Comparison of ENCODE assay signal across 8 cellular contexts in genomic region chr17:42680331-42680808, GRCh38. TPM values are rescaled to one million over a fixed set of nuclear protein-coding genes. Genes with fewer than 3 reads are reported as not detected.
DNase-seq lines count a peak whose midpoint lies in the region; ATAC-seq and TF ChIP-seq lines count a peak whose summit lies in the region.

No MANE protein-coding gene starts in this region.

- H3K27ac ChIP-seq in heart right ventricle = peak overlapping the region; percentile 70 to 98 (median 96)
- peak overlapping the region; percentile 85 to 90 (median 87) for H3K27ac ChIP-seq in right lobe of liver
- peak overlapping the region; percentile 98 for H3K27ac ChIP-seq in vagina

- H3K4me3 ChIP-seq in heart right ventricle (peak overlapping the region; percentile 15 to 99 (median 68)), adipocyte (ENCODE audit: low read length) (peak overlapping the region; percentile 67), right lobe of liver (peak overlapping the region in 2 of 3 donors; percentile 14 to 45), vagina (peak overlapping the region; percentile 70 to 92)

- TF ChIP-seq POLR2A in right lobe of liver (IDR thresholded peaks at IDR 0.05) (no peak), vagina (IDR thresholded peaks at IDR 0.05) (no peak)

- ATAC-seq in heart right ventricle (no peak), Right ventricle myocardium superior (ENCODE audit: poor library complexity) (no peak), right lobe of liver (no peak), GM21825 (IDR thresholded peaks at IDR 0.05; ENCODE audit: unreplicated experiment) (no peak)

- H3K36me3 ChIP-seq in heart right ventricle (peaks cover 0 to 12% (median 6%) of the 10 kb centered on the region in 9 donors), adipocyte (ENCODE audit: control insufficient read depth, insufficient read depth, low read length, severe bottlenecking) (peaks cover 4% of the 10 kb centered on the region), right lobe of liver (no peaks in the 10 kb centered on the region), vagina (no peaks in the 10 kb centered on the region)

- TF ChIP-seq CTCF in heart right ventricle (IDR thresholded peaks at IDR 0.05) (no peak), right lobe of liver (IDR thresholded peaks at IDR 0.05) (no peak), vagina (IDR thresholded peaks at IDR 0.05) (no peak)

- DNase-seq in heart right ventricle (peak in 1 of 2 donors; percentile 54), Right ventricle myocardium superior (no peak), adipocyte (ENCODE audit: low read depth) (no peak), right lobe of liver (no peak), vagina (ENCODE audit: extremely low spot score in 2 of 2) (no peak), dermis blood vessel endothelial cell (no peak), T-helper 9 cell (no peak)

- H3K27me3 ChIP-seq in heart right ventricle (peaks cover 0 to 45% (median 0%) of the 10 kb centered on the region in 7 donors), adipocyte (replicated peaks; ENCODE audit: control insufficient read depth, insufficient read depth, low read length) (no peaks in the 10 kb centered on the region), right lobe of liver (peaks cover 0 to 5% of the 10 kb centered on the region in 2 donors), vagina (no peaks in the 10 kb centered on the region)

- H3K4me1 ChIP-seq in heart right ventricle = peaks cover 34 to 79% (median 72%) of the 10 kb centered on the region in 9 donors
- H3K4me1 ChIP-seq in adipocyte (ENCODE audit: control insufficient read depth, insufficient read depth, low read length) = peaks cover 38% of the 10 kb centered on the region
- H3K4me1 ChIP-seq in right lobe of liver = peaks cover 0 to 40% (median 6%) of the 10 kb centered on the region in 4 donors
- peaks cover 72% of the 10 kb centered on the region for H3K4me1 ChIP-seq in vagina

- peak overlapping the region; percentile 86 for H3K9ac ChIP-seq in adipocyte (ENCODE audit: low read length)

- no peaks in the 10 kb centered on the region for H3K9me3 ChIP-seq in heart right ventricle
- H3K9me3 ChIP-seq in adipocyte (ENCODE audit: control insufficient read depth, low read length) = no peaks in the 10 kb centered on the region
- H3K9me3 ChIP-seq in right lobe of liver = no peaks in the 10 kb centered on the region
- no peaks in the 10 kb centered on the region for H3K9me3 ChIP-seq in vagina

- WGBS in heart right ventricle, 2 donors = 43 to 49% methylated on average over 20 of the region's 20 CpGs
- 74% methylated on average over 8 of the region's 20 CpGs for WGBS in right lobe of liver (ENCODE audit: insufficient coverage, low coverage, low lambda C conversion rate, missing lambda C conversion rate)

- intact Hi-C loops in heart right ventricle (cut with DNase I) (loop anchor here in 4 of 10 donors (2.0 to 10.0 kb wide), 4 partner anchors 66 to 106 kb away; partner anchors contain the start of gene PSMC3IP (in 1 of the 4)), Right ventricle myocardium superior (cut with DNase I) (loop anchor here (5.0 kb wide), 1 partner anchor 93 kb away; no protein-coding TSS in a partner anchor), right lobe of liver (cut with DNase I) (loop anchor here (10.0 kb wide), 2 partner anchors 66 to 96 kb away; no protein-coding TSS in a partner anchor), vagina (cut with DNase I) (loop anchor here (1.0 kb wide), 1 partner anchor 106 kb away; no protein-coding TSS in a partner anchor)

RNA-seq across cellular contexts. Expression of gene CCR10, which starts 1.3 kb away (rescaled TPM):
- 1 to 10 TPM; 1.0 to 4.8 (median 1.7) TPM for total RNA-seq in heart right ventricle
- 1 to 10 TPM; 1.5 to 3.8 TPM for polyA plus RNA-seq in heart right ventricle
- total RNA-seq in Right ventricle myocardium superior = 1.0 TPM
- total RNA-seq in right lobe of liver = under 1 TPM in 3 of 6 experiments, not detected in 3; 0.21 to 0.34 (median 0.31) TPM
- total RNA-seq in vagina = 3.2 TPM
- total RNA-seq in dermis blood vessel endothelial cell = 5.1 and 7.9 TPM in 2 replicates

RNA-seq across cellular contexts. Expression of gene CNTNAP1, which starts 2.0 kb away (rescaled TPM):
- total RNA-seq in heart right ventricle = 10 to 100 TPM in 2 of 10 donors, 1 to 10 TPM in 8; 2.2 to 28.3 (median 3.5) TPM
- 1 to 10 TPM; 2.3 to 9.6 TPM for polyA plus RNA-seq in heart right ventricle
- 4.2 TPM for total RNA-seq in Right ventricle myocardium superior
- total RNA-seq in right lobe of liver = 1 to 10 TPM in 1 of 6 experiments, under 1 TPM in 5; 0.42 to 1.8 (median 0.56) TPM
- total RNA-seq in vagina = 5.9 TPM
- total RNA-seq in dermis blood vessel endothelial cell = 12.3 and 41.2 TPM in 2 replicates

RNA-seq across cellular contexts. Expression of gene PLEKHH3, which starts 3.6 kb away (rescaled TPM):
- total RNA-seq in heart right ventricle = 10 to 100 TPM; 12.8 to 34.8 (median 22.0) TPM
- polyA plus RNA-seq in heart right ventricle = 10 to 100 TPM; 23.6 to 42.1 TPM
- 27.5 TPM for total RNA-seq in Right ventricle myocardium superior
- 10 to 100 TPM in 5 of 6 experiments, 1 to 10 TPM in 1; 8.1 to 23.7 (median 11.2) TPM for total RNA-seq in right lobe of liver
- 44.9 TPM for total RNA-seq in vagina
- total RNA-seq in dermis blood vessel endothelial cell = 12.9 and 20.0 TPM in 2 replicates

RNA-seq across cellular contexts. Expression of gene TUBG2, which starts 21.3 kb away (rescaled TPM):
- total RNA-seq in heart right ventricle (10 to 100 TPM; 10.6 to 20.4 (median 14.7) TPM), Right ventricle myocardium superior (12.4 TPM), right lobe of liver (10 to 100 TPM in 1 of 6 experiments, 1 to 10 TPM in 5; 6.8 to 10.7 (median 7.5) TPM), vagina (44.7 TPM), dermis blood vessel endothelial cell (6.4 and 7.7 TPM in 2 replicates)
- polyA plus RNA-seq in heart right ventricle = 10 to 100 TPM in 1 of 2 donors, 1 to 10 TPM in 1; 9.8 to 21.3 TPM

Comparison
In these comparisons a context has a peak if more than half of its experiments do, and no peak if none do; other contexts are left out.
1. H3K4me3 ChIP-seq: peak in every context shown above with its lines; median percentile 81 in vagina; 68 in heart right ventricle; 67 in adipocyte; 30 in right lobe of liver.